2 cellular contexts compared by ENCODE assay signal in the genomic region with DNA sequence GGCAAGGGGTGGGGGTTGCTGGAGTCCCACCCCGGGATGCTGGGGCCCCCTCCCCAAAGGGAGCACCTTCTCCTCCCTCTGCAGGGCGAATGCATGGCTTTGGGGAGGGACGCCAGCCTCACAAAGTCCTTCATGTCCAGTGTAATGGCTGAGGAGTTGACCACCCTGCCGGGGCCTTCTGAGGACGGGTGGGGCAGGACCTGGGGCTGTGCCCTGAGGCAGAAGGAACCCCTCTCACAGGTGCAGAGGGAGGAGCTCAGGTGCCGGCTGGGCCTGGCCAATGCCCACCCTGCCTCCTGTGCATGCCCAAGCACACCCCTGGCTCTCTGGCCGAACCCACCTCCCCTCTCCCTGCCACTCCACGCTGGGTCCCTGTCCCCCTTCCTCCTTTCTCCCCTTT.
TF ChIP-seq lines count a peak whose summit lies in the region.

No MANE protein-coding gene starts in this region.

TF ChIP-seq in H1, 55 proteins besides CTCF, POLR2A, EP300 and RAD21:
- no peak for TF ChIP-seq YY1 (IDR thresholded peaks at IDR 0.05; ENCODE audit: low read depth, low read length)
- TF ChIP-seq SP1 (IDR thresholded peaks at IDR 0.05; ENCODE audit: low read depth, low read length) = no peak
- no peak for TF ChIP-seq CHD1 (IDR thresholded peaks at IDR 0.05; ENCODE audit: low read depth, low read length)
- TF ChIP-seq POLR2AphosphoS5 (IDR thresholded peaks at IDR 0.05; ENCODE audit: low read depth, low read length) = no peak
- TF ChIP-seq RNF2 (IDR thresholded peaks at IDR 0.05; ENCODE audit: borderline replicate concordance, low read depth, low read length, missing control alignments, poor library complexity, severe bottlenecking) = no peak
- no peak for TF ChIP-seq NANOG (IDR thresholded peaks at IDR 0.05; ENCODE audit: insufficient read depth, low read depth, low read length, poor library complexity, severe bottlenecking)
- TF ChIP-seq KDM4A (IDR thresholded peaks at IDR 0.05; ENCODE audit: low read depth, low read length, severe bottlenecking) = no peak
- TF ChIP-seq POU5F1 (IDR thresholded peaks at IDR 0.05; ENCODE audit: low read depth, low read length) = no peak
- TF ChIP-seq SIRT6 (IDR thresholded peaks at IDR 0.05; ENCODE audit: low read length) = no peak
- TF ChIP-seq CTBP2 (IDR thresholded peaks at IDR 0.05; ENCODE audit: borderline replicate concordance, insufficient read depth, insufficient read length, low read length) = no peak
- TF ChIP-seq KDM5A (IDR thresholded peaks at IDR 0.05; ENCODE audit: low read length) = no peak
- TF ChIP-seq RXRA (IDR thresholded peaks at IDR 0.05; ENCODE audit: insufficient read depth, low read depth, low read length) = no peak

TF ChIP-seq in GM23338, 12 proteins besides CTCF, POLR2A, EP300 and RAD21:
- TF ChIP-seq NANOG (IDR thresholded peaks at IDR 0.05; ENCODE audit: borderline replicate concordance) (no peak), REST (IDR thresholded peaks at IDR 0.05; ENCODE audit: unreplicated experiment) (no peak), EZH2phosphoT487 (IDR thresholded peaks at IDR 0.05; ENCODE audit: unreplicated experiment) (no peak), JUNB (IDR thresholded peaks at IDR 0.05; ENCODE audit: unreplicated experiment) (no peak)
